In genomic region chr1:187408217-187409004, GRCh38 we compare ENCODE assay signal across 1 cellular context.
TF ChIP-seq lines count a peak whose summit lies in the region.

No MANE protein-coding gene starts in this region.

TF ChIP-seq in GM23338, 12 proteins besides CTCF, POLR2A, EP300 and RAD21 (continued from another document):
- TF ChIP-seq, protein P1, sequence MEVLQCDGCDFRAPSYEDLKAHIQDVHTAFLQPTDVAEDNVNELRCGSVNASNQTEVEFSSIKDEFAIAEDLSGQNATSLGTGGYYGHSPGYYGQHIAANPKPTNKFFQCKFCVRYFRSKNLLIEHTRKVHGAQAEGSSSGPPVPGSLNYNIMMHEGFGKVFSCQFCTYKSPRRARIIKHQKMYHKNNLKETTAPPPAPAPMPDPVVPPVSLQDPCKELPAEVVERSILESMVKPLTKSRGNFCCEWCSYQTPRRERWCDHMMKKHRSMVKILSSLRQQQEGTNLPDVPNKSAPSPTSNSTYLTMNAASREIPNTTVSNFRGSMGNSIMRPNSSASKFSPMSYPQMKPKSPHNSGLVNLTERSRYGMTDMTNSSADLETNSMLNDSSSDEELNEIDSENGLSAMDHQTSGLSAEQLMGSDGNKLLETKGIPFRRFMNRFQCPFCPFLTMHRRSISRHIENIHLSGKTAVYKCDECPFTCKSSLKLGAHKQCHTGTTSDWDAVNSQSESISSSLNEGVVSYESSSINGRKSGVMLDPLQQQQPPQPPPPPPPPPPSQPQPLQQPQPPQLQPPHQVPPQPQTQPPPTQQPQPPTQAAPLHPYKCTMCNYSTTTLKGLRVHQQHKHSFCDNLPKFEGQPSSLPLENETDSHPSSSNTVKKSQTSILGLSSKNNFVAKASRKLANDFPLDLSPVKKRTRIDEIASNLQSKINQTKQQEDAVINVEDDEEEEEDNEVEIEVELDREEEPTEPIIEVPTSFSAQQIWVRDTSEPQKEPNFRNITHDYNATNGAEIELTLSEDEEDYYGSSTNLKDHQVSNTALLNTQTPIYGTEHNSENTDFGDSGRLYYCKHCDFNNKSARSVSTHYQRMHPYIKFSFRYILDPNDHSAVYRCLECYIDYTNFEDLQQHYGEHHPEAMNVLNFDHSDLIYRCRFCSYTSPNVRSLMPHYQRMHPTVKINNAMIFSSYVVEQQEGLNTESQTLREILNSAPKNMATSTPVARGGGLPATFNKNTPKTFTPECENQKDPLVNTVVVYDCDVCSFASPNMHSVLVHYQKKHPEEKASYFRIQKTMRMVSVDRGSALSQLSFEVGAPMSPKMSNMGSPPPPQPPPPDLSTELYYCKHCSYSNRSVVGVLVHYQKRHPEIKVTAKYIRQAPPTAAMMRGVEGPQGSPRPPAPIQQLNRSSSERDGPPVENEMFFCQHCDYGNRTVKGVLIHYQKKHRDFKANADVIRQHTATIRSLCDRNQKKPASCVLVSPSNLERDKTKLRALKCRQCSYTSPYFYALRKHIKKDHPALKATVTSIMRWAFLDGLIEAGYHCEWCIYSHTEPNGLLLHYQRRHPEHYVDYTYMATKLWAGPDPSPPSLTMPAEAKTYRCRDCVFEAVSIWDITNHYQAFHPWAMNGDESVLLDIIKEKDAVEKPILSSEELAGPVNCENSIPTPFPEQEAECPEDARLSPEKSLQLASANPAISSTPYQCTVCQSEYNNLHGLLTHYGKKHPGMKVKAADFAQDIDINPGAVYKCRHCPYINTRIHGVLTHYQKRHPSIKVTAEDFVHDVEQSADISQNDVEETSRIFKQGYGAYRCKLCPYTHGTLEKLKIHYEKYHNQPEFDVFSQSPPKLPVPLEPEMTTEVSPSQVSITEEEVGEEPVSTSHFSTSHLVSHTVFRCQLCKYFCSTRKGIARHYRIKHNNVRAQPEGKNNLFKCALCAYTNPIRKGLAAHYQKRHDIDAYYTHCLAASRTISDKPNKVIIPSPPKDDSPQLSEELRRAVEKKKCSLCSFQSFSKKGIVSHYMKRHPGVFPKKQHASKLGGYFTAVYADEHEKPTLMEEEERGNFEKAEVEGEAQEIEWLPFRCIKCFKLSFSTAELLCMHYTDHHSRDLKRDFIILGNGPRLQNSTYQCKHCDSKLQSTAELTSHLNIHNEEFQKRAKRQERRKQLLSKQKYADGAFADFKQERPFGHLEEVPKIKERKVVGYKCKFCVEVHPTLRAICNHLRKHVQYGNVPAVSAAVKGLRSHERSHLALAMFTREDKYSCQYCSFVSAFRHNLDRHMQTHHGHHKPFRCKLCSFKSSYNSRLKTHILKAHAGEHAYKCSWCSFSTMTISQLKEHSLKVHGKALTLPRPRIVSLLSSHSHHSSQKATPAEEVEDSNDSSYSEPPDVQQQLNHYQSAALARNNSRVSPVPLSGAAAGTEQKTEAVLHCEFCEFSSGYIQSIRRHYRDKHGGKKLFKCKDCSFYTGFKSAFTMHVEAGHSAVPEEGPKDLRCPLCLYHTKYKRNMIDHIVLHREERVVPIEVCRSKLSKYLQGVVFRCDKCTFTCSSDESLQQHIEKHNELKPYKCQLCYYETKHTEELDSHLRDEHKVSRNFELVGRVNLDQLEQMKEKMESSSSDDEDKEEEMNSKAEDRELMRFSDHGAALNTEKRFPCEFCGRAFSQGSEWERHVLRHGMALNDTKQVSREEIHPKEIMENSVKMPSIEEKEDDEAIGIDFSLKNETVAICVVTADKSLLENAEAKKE (CRISPR knock-in tag; IDR thresholded peaks at IDR 0.05), result no peak
- no peak for TF ChIP-seq CREB1 (CRISPR knock-in tag; IDR thresholded peaks at IDR 0.05; ENCODE audit: low read depth)
- no peak for TF ChIP-seq ZNF331 (CRISPR knock-in tag; IDR thresholded peaks at IDR 0.05; ENCODE audit: low read depth)
- no peak for TF ChIP-seq JUNB (IDR thresholded peaks at IDR 0.05; ENCODE audit: unreplicated experiment)
